8 cellular contexts compared by ENCODE assay signal in the genomic region with DNA sequence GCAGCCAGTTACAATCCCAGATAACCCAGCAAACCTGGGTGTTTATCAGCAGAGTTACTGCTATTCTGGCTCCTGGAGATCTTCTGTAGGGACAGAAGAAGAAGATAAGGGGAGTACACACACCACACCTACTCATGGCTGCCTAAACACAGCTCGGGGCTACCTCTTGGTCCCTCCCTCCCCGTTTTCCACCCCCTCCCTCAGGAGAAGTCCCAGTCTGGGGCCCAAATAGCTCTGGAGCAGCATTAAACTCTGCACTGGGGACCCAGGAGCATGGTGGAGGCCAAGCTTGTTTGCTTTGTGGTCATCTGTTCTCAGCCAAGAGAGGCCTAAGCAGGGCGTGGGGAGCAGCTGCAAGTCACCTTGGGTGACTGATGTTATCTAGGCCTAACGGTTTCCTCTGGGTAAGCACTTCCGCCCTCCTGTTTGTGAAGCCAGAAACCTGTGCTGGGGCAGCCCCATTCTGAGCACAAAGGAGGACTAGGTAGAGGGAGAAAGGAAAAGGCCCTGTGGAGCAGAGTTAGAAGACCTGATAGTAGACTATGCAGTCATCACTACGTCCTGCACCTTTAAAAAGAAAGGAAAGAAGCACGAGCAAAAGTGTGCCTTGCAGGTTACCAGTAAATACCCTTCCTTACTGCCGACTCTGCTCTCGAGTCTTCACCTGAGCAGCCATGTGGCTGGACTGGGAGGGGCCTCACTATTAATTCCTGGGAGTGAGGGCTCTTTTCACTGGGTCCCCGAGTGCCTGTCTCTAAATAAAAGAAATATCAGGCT. TPM values are rescaled to one million over a fixed set of nuclear protein-coding genes. Genes with fewer than 3 reads are reported as not detected.
A peak's percentile ranks its signal among the peaks of the same experiment; 100 is the strongest.
DNase-seq lines count a peak whose midpoint lies in the region; ATAC-seq lines count a peak whose summit lies in the region.

No MANE protein-coding gene starts in this region.

- H3K27ac Mint-ChIP-seq in activated naive CD4-positive, alpha-beta T cell treated with anti-CD3 and anti-CD28 coated beads, Interleukin-2, amount 50 U/mL, for 24 hours, result peak overlapping the region; percentile 97

- peak overlapping the region; percentile 92 for H3K4me3 Mint-ChIP-seq in activated naive CD4-positive, alpha-beta T cell treated with anti-CD3 and anti-CD28 coated beads, Interleukin-2, amount 50 U/mL, for 24 hours

- no peaks in the 10 kb centered on the region for H3K27me3 Mint-ChIP-seq in activated naive CD4-positive, alpha-beta T cell treated with anti-CD3 and anti-CD28 coated beads, Interleukin-2, amount 50 U/mL, for 24 hours

- H3K4me1 Mint-ChIP-seq in activated naive CD4-positive, alpha-beta T cell treated with anti-CD3 and anti-CD28 coated beads, Interleukin-2, amount 50 U/mL, for 24 hours, result peaks cover 70% of the 10 kb centered on the region

- intact Hi-C loops in sciatic nerve (cut with DNase I), result no loop called here

- peak; percentile 69 for ATAC-seq in HG03135 (IDR thresholded peaks at IDR 0.05; ENCODE audit: unreplicated experiment)
- peak; percentile 8 for ATAC-seq in sciatic nerve

- peak; percentile 80 for DNase-seq in activated gamma-delta T cell treated with Interleukin-2 at 50 U/mL for 16 hours
- DNase-seq in activated gamma-delta T cell (lab: John Stamatoyannopoulos, UW), result no peak
- DNase-seq in SIG-M5 treated with dmso at 0.1 percent for 504 hours (lab: John Stamatoyannopoulos, UW; ENCODE audit: unreplicated experiment), result peak; percentile 91
- no peak for DNase-seq in sciatic nerve (ENCODE audit: low spot score)
- no peak for DNase-seq in anterior cingulate cortex (lab: John Stamatoyannopoulos, UW)
- DNase-seq in RKO (ENCODE audit: low spot score), result no peak

- peaks cover 7% of the 10 kb centered on the region for H3K9me3 Mint-ChIP-seq in activated naive CD4-positive, alpha-beta T cell treated with anti-CD3 and anti-CD28 coated beads, Interleukin-2, amount 50 U/mL, for 24 hours

- no peaks in the 10 kb centered on the region for H3K36me3 Mint-ChIP-seq in activated naive CD4-positive, alpha-beta T cell treated with anti-CD3 and anti-CD28 coated beads, Interleukin-2, amount 50 U/mL, for 24 hours

RNA-seq across cellular contexts. Expression of a gene that starts 2.0 kb away (rescaled TPM):
- 12.2 TPM for total RNA-seq in sciatic nerve

Comparison
In these comparisons a context has a peak if more than half of its experiments do, and no peak if none do; other contexts are left out.
1. DNase-seq: peak in activated gamma-delta T cell treated with Interleukin-2 at 50 U/mL for 16 hours (single experiment) and SIG-M5 treated with dmso at 0.1 percent for 504 hours (single experiment); none in activated gamma-delta T cell (single experiment), sciatic nerve (single experiment), anterior cingulate cortex (0 of 58) and RKO (single experiment).